ENCODE assay signal across 38 cellular contexts in the genomic region with DNA sequence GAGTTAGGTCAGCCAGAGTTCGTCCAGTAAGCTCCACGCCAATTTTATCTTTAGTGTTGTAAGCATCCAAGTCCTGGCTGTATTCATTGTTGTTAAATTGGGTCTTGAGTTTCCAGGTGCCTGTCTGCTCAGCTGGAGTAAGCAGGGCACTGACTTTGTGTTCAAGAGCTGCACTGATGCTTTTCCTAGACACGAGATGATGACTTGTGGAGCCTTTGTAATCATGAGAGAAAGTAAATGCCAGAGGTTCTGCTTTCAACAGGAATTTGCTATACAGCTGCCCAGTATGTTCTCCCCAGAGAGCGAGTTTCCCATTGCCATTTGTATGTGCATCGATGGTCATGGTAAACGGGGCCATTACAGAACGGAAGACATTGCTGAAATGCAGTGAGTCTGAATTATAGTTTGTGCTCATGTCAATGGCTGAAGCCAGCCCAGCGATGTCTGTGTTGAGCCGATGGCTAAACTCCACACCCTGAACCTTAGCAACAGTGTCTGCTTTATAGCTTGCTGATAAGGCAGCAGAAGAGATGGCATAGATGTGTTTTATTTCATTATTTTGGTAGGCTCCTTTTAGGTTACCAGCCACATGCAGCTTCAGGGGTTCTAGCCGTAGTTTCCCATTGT. TPM values are rescaled to one million over a fixed set of nuclear protein-coding genes. Genes with fewer than 3 reads are reported as not detected.
"Had no signal": no experiment of that assay in that cellular context is flagged by ENCODE, and none has a peak within 500 bp of the region (broad histone marks: within the 10 kb centered on the region; RNA-seq: fewer than 3 reads in every experiment).

No MANE protein-coding gene starts in this region.

- H3K4me3 ChIP-seq: adrenal gland, body of pancreas, esophagus squamous epithelium had no signal

- DNase-seq: activated CD4-positive, alpha-beta memory T cell treated with anti-CD3 and anti-CD28 coated beads for 36 hours; activated CD4-positive, alpha-beta T cell treated with anti-CD3 and anti-CD28 coated beads for 36 hours; activated CD4-positive, alpha-beta T cell treated with anti-CD3 and anti-CD28 coated beads, Interleukin-2, amount 10 ng/mL, durations not matched to agents 24 days and 14 days; activated CD4-positive, CD25-positive, alpha-beta regulatory T cell; activated CD4-positive, CD25-positive, alpha-beta regulatory T cell treated with anti-CD3 and anti-CD28 coated beads, Interleukin-2, amount 50 U/mL, for 72 hours; activated CD8-positive, alpha-beta memory T cell treated with anti-CD3 and anti-CD28 coated beads, Interleukin-2, amount 10 ng/mL, durations not matched to agents 7 days and 5 days; activated CD8-positive, alpha-beta memory T cell treated with anti-CD3 and anti-CD28 coated beads, Interleukin-2, amount 50 U/mL, for 4 hours; activated CD8-positive, alpha-beta T cell treated with anti-CD3 and anti-CD28 coated beads, Interleukin-2, amount 10 ng/mL, durations not matched to agents 7 days and 5 days; activated effector memory CD4-positive, alpha-beta T cell treated with anti-CD3 and anti-CD28 coated beads, Interleukin-2, amount 50 U/mL, for 16 hours; activated naive CD4-positive, alpha-beta T cell treated with anti-CD3 and anti-CD28 coated beads for 36 hours; activated naive CD8-positive, alpha-beta T cell treated with anti-CD3 and anti-CD28 coated beads for 36 hours; activated naive CD8-positive, alpha-beta T cell treated with anti-CD3 and anti-CD28 coated beads, Interleukin-2, amount 50 U/mL, for 24 hours; activated T-cell treated with anti-CD3 and anti-CD28 coated beads, Interleukin-2, amount 50 U/mL, for 1 hour; activated T-cell treated with anti-CD3 and anti-CD28 coated beads, Interleukin-2, amount 50 U/mL, for 48 hours; adrenal gland; amygdala; aorta; body of pancreas; caudate nucleus; cortex of kidney; dermis blood vessel endothelial cell; effector CD4-positive, alpha-beta T cell; effector memory CD8-positive, alpha-beta T cell; esophagus squamous epithelium; foreskin melanocyte; head of caudate nucleus; T-helper 1 cell; T-helper 17 cell; T1000 had no signal

- H3K27ac ChIP-seq: adrenal gland, body of pancreas, epithelial cell of prostate, esophagus squamous epithelium had no signal

- H3K4me1 ChIP-seq: adrenal gland, body of pancreas, esophagus squamous epithelium had no signal

- H3K27me3 ChIP-seq: adrenal gland, esophagus squamous epithelium had no signal

- ATAC-seq: activated CD4-positive, alpha-beta T cell treated with anti-CD3 and anti-CD28 coated beads for 36 hours; activated CD8-positive, alpha-beta memory T cell treated with anti-CD3 and anti-CD28 coated beads, Interleukin-2, amount 10 ng/mL, durations not matched to agents 7 days and 5 days; activated CD8-positive, alpha-beta T cell treated with anti-CD3 and anti-CD28 coated beads, Interleukin-2, amount 10 ng/mL, durations not matched to agents 7 days and 5 days; activated naive CD8-positive, alpha-beta T cell treated with anti-CD3 and anti-CD28 coated beads, Interleukin-2, amount 50 U/mL, for 24 hours; body of pancreas; effector memory CD8-positive, alpha-beta T cell; T-helper 17 cell had no signal

- H3K9me3 ChIP-seq: adrenal gland, body of pancreas, esophagus squamous epithelium had no signal

- H3K36me3 Mint-ChIP-seq: activated CD4-positive, alpha-beta memory T cell treated with anti-CD3 and anti-CD28 coated beads for 36 hours; activated CD8-positive, alpha-beta memory T cell treated with anti-CD3 and anti-CD28 coated beads, Interleukin-2, amount 10 ng/mL, durations not matched to agents 7 days and 5 days; activated naive CD4-positive, alpha-beta T cell treated with anti-CD3 and anti-CD28 coated beads, Interleukin-2, amount 50 U/mL, for 24 hours; activated naive CD8-positive, alpha-beta T cell treated with anti-CD3 and anti-CD28 coated beads for 36 hours had no signal

- H3K9me3 Mint-ChIP-seq: activated CD4-positive, alpha-beta memory T cell treated with anti-CD3 and anti-CD28 coated beads for 36 hours; activated CD4-positive, alpha-beta T cell treated with anti-CD3 and anti-CD28 coated beads, Interleukin-2, amount 10 ng/mL, durations not matched to agents 24 days and 14 days; activated naive CD4-positive, alpha-beta T cell treated with anti-CD3 and anti-CD28 coated beads for 36 hours; activated naive CD4-positive, alpha-beta T cell treated with anti-CD3 and anti-CD28 coated beads, Interleukin-2, amount 50 U/mL, for 24 hours; activated naive CD8-positive, alpha-beta T cell treated with anti-CD3 and anti-CD28 coated beads for 36 hours; activated naive CD8-positive, alpha-beta T cell treated with anti-CD3 and anti-CD28 coated beads, Interleukin-2, amount 50 U/mL, for 24 hours; activated T-helper 1 cell treated with anti-CD3 and anti-CD28 coated beads, Interleukin-12 subunit alpha, Interleukin-12 subunit beta, Interleukin-2, Interleukin-4 antibody, amounts not matched to agents 30 ng/mL and 10 ng/mL and 1 ng/mL, durations not matched to agents 14 hours and 24 hours and 36 hours; activated T-helper 2 cell treated with anti-CD3 and anti-CD28 coated beads, Interferon-gamma antibody, Interleukin-2, Interleukin-4, amounts not matched to agents 10 μg/mL and 5 μg/mL and 100 μg/mL, durations not matched to agents 14 hours and 24 hours and 36 hours; effector memory CD8-positive, alpha-beta T cell; T-helper 2 cell treated with Interferon-gamma antibody and Interleukin-4, amounts not matched to agents 5 μg/mL and 100 μg/mL, for 36 hours had no signal

- H3K4me1 Mint-ChIP-seq: activated CD4-positive, alpha-beta T cell treated with anti-CD3 and anti-CD28 coated beads for 36 hours; activated CD4-positive, alpha-beta T cell treated with anti-CD3 and anti-CD28 coated beads, Interleukin-2, amount 10 ng/mL, durations not matched to agents 24 days and 14 days; activated CD8-positive, alpha-beta memory T cell treated with anti-CD3 and anti-CD28 coated beads, Interleukin-2, amount 10 ng/mL, durations not matched to agents 7 days and 5 days; activated naive CD4-positive, alpha-beta T cell treated with anti-CD3 and anti-CD28 coated beads, Interleukin-2, amount 50 U/mL, for 24 hours; activated naive CD8-positive, alpha-beta T cell treated with anti-CD3 and anti-CD28 coated beads for 36 hours; activated naive CD8-positive, alpha-beta T cell treated with anti-CD3 and anti-CD28 coated beads, Interleukin-2, amount 50 U/mL, for 24 hours; T-helper 17 cell had no signal

- FAIRE-seq: colon, endothelial cell of umbilical vein had no signal

- H3K4me3 Mint-ChIP-seq: activated CD4-positive, alpha-beta memory T cell treated with anti-CD3 and anti-CD28 coated beads for 36 hours; activated CD4-positive, alpha-beta T cell treated with anti-CD3 and anti-CD28 coated beads for 36 hours; activated CD4-positive, alpha-beta T cell treated with anti-CD3 and anti-CD28 coated beads, Interleukin-2, amount 10 ng/mL, durations not matched to agents 24 days and 14 days; activated CD8-positive, alpha-beta memory T cell treated with anti-CD3 and anti-CD28 coated beads, Interleukin-2, amount 10 ng/mL, durations not matched to agents 7 days and 5 days; activated CD8-positive, alpha-beta T cell treated with anti-CD3 and anti-CD28 coated beads, Interleukin-2, amount 10 ng/mL, durations not matched to agents 7 days and 5 days; activated naive CD4-positive, alpha-beta T cell treated with anti-CD3 and anti-CD28 coated beads for 36 hours; activated naive CD4-positive, alpha-beta T cell treated with anti-CD3 and anti-CD28 coated beads, Interleukin-2, amount 50 U/mL, for 24 hours; activated naive CD8-positive, alpha-beta T cell treated with anti-CD3 and anti-CD28 coated beads for 36 hours; activated naive CD8-positive, alpha-beta T cell treated with anti-CD3 and anti-CD28 coated beads, Interleukin-2, amount 50 U/mL, for 24 hours; activated T-helper 1 cell treated with anti-CD3 and anti-CD28 coated beads, Interleukin-12 subunit alpha, Interleukin-12 subunit beta, Interleukin-2, Interleukin-4 antibody, amounts not matched to agents 30 ng/mL and 10 ng/mL and 1 ng/mL, durations not matched to agents 14 hours and 24 hours and 36 hours; effector memory CD8-positive, alpha-beta T cell; T-helper 17 cell; T-helper 2 cell treated with Interferon-gamma antibody and Interleukin-4, amounts not matched to agents 5 μg/mL and 100 μg/mL, for 36 hours had no signal

- H3K36me3 ChIP-seq: adrenal gland, esophagus squamous epithelium had no signal

- H3K27ac Mint-ChIP-seq: activated CD4-positive, alpha-beta memory T cell treated with anti-CD3 and anti-CD28 coated beads for 36 hours; activated CD4-positive, alpha-beta T cell treated with anti-CD3 and anti-CD28 coated beads for 36 hours; activated CD4-positive, alpha-beta T cell treated with anti-CD3 and anti-CD28 coated beads, Interleukin-2, amount 10 ng/mL, durations not matched to agents 24 days and 14 days; activated CD8-positive, alpha-beta memory T cell treated with anti-CD3 and anti-CD28 coated beads, Interleukin-2, amount 10 ng/mL, durations not matched to agents 7 days and 5 days; activated CD8-positive, alpha-beta T cell treated with anti-CD3 and anti-CD28 coated beads, Interleukin-2, amount 10 ng/mL, durations not matched to agents 7 days and 5 days; activated naive CD4-positive, alpha-beta T cell treated with anti-CD3 and anti-CD28 coated beads for 36 hours; activated naive CD4-positive, alpha-beta T cell treated with anti-CD3 and anti-CD28 coated beads, Interleukin-2, amount 50 U/mL, for 24 hours; activated naive CD8-positive, alpha-beta T cell treated with anti-CD3 and anti-CD28 coated beads for 36 hours; activated naive CD8-positive, alpha-beta T cell treated with anti-CD3 and anti-CD28 coated beads, Interleukin-2, amount 50 U/mL, for 24 hours; activated T-helper 1 cell treated with anti-CD3 and anti-CD28 coated beads, Interleukin-12 subunit alpha, Interleukin-12 subunit beta, Interleukin-2, Interleukin-4 antibody, amounts not matched to agents 30 ng/mL and 10 ng/mL and 1 ng/mL, durations not matched to agents 14 hours and 24 hours and 36 hours; activated T-helper 2 cell treated with anti-CD3 and anti-CD28 coated beads, Interferon-gamma antibody, Interleukin-2, Interleukin-4, amounts not matched to agents 10 μg/mL and 5 μg/mL and 100 μg/mL, durations not matched to agents 14 hours and 24 hours and 36 hours; effector memory CD8-positive, alpha-beta T cell; T-helper 17 cell; T-helper 2 cell treated with Interferon-gamma antibody and Interleukin-4, amounts not matched to agents 5 μg/mL and 100 μg/mL, for 36 hours had no signal

RNA-seq across cellular contexts. Expression of gene APOB, which starts 32.9 kb away (rescaled TPM):
- total RNA-seq: activated CD4-positive, alpha-beta memory T cell treated with anti-CD3 and anti-CD28 coated beads for 36 hours; activated CD4-positive, alpha-beta T cell treated with anti-CD3 and anti-CD28 coated beads for 36 hours; activated CD4-positive, alpha-beta T cell treated with anti-CD3 and anti-CD28 coated beads, Interleukin-2, amount 10 ng/mL, durations not matched to agents 24 days and 14 days; activated CD8-positive, alpha-beta memory T cell treated with anti-CD3 and anti-CD28 coated beads for 36 hours; activated CD8-positive, alpha-beta memory T cell treated with anti-CD3 and anti-CD28 coated beads, Interleukin-2, amount 10 ng/mL, durations not matched to agents 7 days and 5 days; activated CD8-positive, alpha-beta T cell treated with anti-CD3 and anti-CD28 coated beads, Interleukin-2, amount 10 ng/mL, durations not matched to agents 7 days and 5 days; activated naive CD4-positive, alpha-beta T cell treated with anti-CD3 and anti-CD28 coated beads for 36 hours; activated naive CD8-positive, alpha-beta T cell treated with anti-CD3 and anti-CD28 coated beads for 36 hours; activated T-helper 1 cell treated with anti-CD3 and anti-CD28 coated beads, Interleukin-12 subunit alpha, Interleukin-12 subunit beta, Interleukin-2, Interleukin-4 antibody, amounts not matched to agents 30 ng/mL and 10 ng/mL and 1 ng/mL, durations not matched to agents 14 hours and 24 hours and 36 hours; activated T-helper 2 cell treated with anti-CD3 and anti-CD28 coated beads, Interferon-gamma antibody, Interleukin-2, Interleukin-4, amounts not matched to agents 10 μg/mL and 5 μg/mL and 100 μg/mL, durations not matched to agents 14 hours and 24 hours and 36 hours; T-helper 17 cell had no signal
- polyA plus RNA-seq: fibroblast of lung had no signal
